In genomic region chr2:199997296-199997695, GRCh38 we compare ENCODE assay signal across 20 cellular contexts. TPM values are rescaled to one million over a fixed set of nuclear protein-coding genes. Genes with fewer than 3 reads are reported as not detected.
DNase-seq lines count a peak whose midpoint lies in the region; ATAC-seq, FAIRE-seq and TF ChIP-seq lines count a peak whose summit lies in the region.
"Had no signal": no experiment of that assay in that cellular context is flagged by ENCODE, and none has a peak within 500 bp of the region (broad histone marks: within the 10 kb centered on the region; RNA-seq: fewer than 3 reads in every experiment).

No MANE protein-coding gene starts in this region.

- H3K4me1 ChIP-seq in astrocyte (ENCODE audit: insufficient read depth, low read length) (no peaks in the 10 kb centered on the region), heart right ventricle (peaks cover 0 to 20% (median 3%) of the 10 kb centered on the region in 9 donors), psoas muscle (peaks cover 8% of the 10 kb centered on the region)

- no peaks in the 10 kb centered on the region for H3K4me1 Mint-ChIP-seq in astrocyte (ENCODE audit: low read depth, unreplicated experiment)
- H3K4me1 Mint-ChIP-seq: CD4-positive, CD25-positive, alpha-beta regulatory T cell; CD8-positive, alpha-beta memory T cell had no signal

- H4K20me1 ChIP-seq in astrocyte (ENCODE audit: insufficient read depth, low read length) = no peaks in the 10 kb centered on the region
- H4K20me1 ChIP-seq: BLaER1 treated with 17β-estradiol and CSF1 and Interleukin-3, amounts not matched to agents 10 nM and 100 nM had no signal

- H3K9me3 ChIP-seq in astrocyte (ENCODE audit: insufficient read depth, low read depth, low read length) (no peaks in the 10 kb centered on the region), heart right ventricle (peaks cover 0 to 4% (median 0%) of the 10 kb centered on the region in 11 donors), psoas muscle (no peaks in the 10 kb centered on the region)

- no peak overlapping the region for H3K4me2 ChIP-seq in astrocyte (ENCODE audit: low read length)

- TF ChIP-seq CTCF in astrocyte (IDR thresholded peaks at IDR 0.05; ENCODE audit: insufficient read depth, low read depth, low read length) (no peak), heart right ventricle (IDR thresholded peaks at IDR 0.05) (no peak), psoas muscle (IDR thresholded peaks at IDR 0.05) (no peak)

- no peaks in the 10 kb centered on the region for H3K36me3 ChIP-seq in astrocyte (ENCODE audit: insufficient read depth, low read length)
- H3K36me3 ChIP-seq in heart right ventricle = no peaks in the 10 kb centered on the region
- H3K36me3 ChIP-seq in psoas muscle (ENCODE audit: insufficient read depth in 1 of 2, low read depth in 1 of 2) = no peaks in the 10 kb centered on the region
- H3K36me3 ChIP-seq: BLaER1 treated with 17β-estradiol and CSF1 and Interleukin-3, amounts not matched to agents 10 nM and 100 nM had no signal

- H3K4me3 Mint-ChIP-seq in astrocyte (ENCODE audit: unreplicated experiment) = peak overlapping the region; percentile 12
- H3K4me3 Mint-ChIP-seq: CD4-positive, CD25-positive, alpha-beta regulatory T cell; CD8-positive, alpha-beta memory T cell had no signal

- H3K27me3 Mint-ChIP-seq in astrocyte (ENCODE audit: low read depth, unreplicated experiment) = peaks cover 4% of the 10 kb centered on the region
- H3K27me3 Mint-ChIP-seq: CD4-positive, CD25-positive, alpha-beta regulatory T cell had no signal

- WGBS in heart right ventricle, 2 donors = 52 to 73% methylated on average over 3 of the region's 3 CpGs
- whole genome bisulfite sequencing in psoas muscle, 3 donors = 25 to 38% (median 33%) methylated on average over 3 of the region's 3 CpGs

- H3K9ac ChIP-seq in astrocyte (ENCODE audit: low read length) = no peak overlapping the region
- H3K9ac ChIP-seq: BLaER1 treated with 17β-estradiol and CSF1 and Interleukin-3, amounts not matched to agents 10 nM and 100 nM; GM23248 had no signal

- FAIRE-seq in astrocyte (lab: Jason Lieb, UNC) = no peak
- FAIRE-seq: GM12892, GM18507 had no signal

- H3K27me3 ChIP-seq in astrocyte (ENCODE audit: insufficient read depth, low read length) = no peaks in the 10 kb centered on the region
- no peaks in the 10 kb centered on the region for H3K27me3 ChIP-seq in heart right ventricle
- no peaks in the 10 kb centered on the region for H3K27me3 ChIP-seq in psoas muscle (ENCODE audit: insufficient read depth in 3 of 3, low read length in 2 of 3)
- H3K27me3 ChIP-seq: BLaER1 treated with 17β-estradiol and CSF1 and Interleukin-3, amounts not matched to agents 10 nM and 100 nM had no signal

- intact Hi-C loops in Right ventricle myocardium inferior (cut with DNase I) = no loop called here
- intact Hi-C loops in cardiac septum (cut with DNase I) = no loop called here
- intact Hi-C loops in heart right ventricle (cut with DNase I) = no loop called here
- intact Hi-C loops in psoas muscle (cut with DNase I) = no loop called here

- no peak for DNase-seq in Right ventricle myocardium inferior (ENCODE audit: missing footprints)
- no peak for DNase-seq in cardiac septum (ENCODE audit: low spot score)
- DNase-seq in astrocyte (ENCODE audit: low read depth) = no peak
- no peak for DNase-seq in heart right ventricle
- no peak for DNase-seq in psoas muscle
- DNase-seq in stimulated activated CD4-positive, alpha-beta T cell treated with anti-CD3 and anti-CD28 coated beads, Interleukin-4, amount 100 ng/mL, for 24 hours = no peak
- DNase-seq in NCI-H2196 (lab: John Stamatoyannopoulos, UW; ENCODE audit: unreplicated experiment) = no peak
- DNase-seq in MV-4-11 (lab: John Stamatoyannopoulos, UW) = no peak
- DNase-seq: CD4-positive, CD25-positive, alpha-beta regulatory T cell; CD8-positive, alpha-beta memory T cell; COR-L47; DMS 273 treated with DMSO at 0.1 percent for 48 hours; DMS53; GDM1; GM23248; HCEC 1CT had no signal

- H3K4me3 ChIP-seq in astrocyte (ENCODE audit: insufficient read depth, low read depth, low read length) (no peak overlapping the region), heart right ventricle (no peak overlapping the region), psoas muscle (no peak overlapping the region)
- H3K4me3 ChIP-seq: BLaER1 treated with 17β-estradiol and CSF1 and Interleukin-3, amounts not matched to agents 10 nM and 100 nM; GM23248 had no signal

- no peaks in the 10 kb centered on the region for H3K79me2 ChIP-seq in astrocyte (ENCODE audit: insufficient read depth, low read length)

- H2AFZ ChIP-seq in astrocyte (ENCODE audit: low read depth, low read length) = no peak overlapping the region
- H2AFZ ChIP-seq: GM23248 had no signal

- H3K27ac ChIP-seq in astrocyte (ENCODE audit: low read depth, low read length) (no peak overlapping the region), heart right ventricle (peak overlapping the region in 1 of 10 donors; percentile 1), psoas muscle (peak overlapping the region; percentile 55)
- H3K27ac ChIP-seq: 22Rv1; BLaER1 treated with 17β-estradiol and CSF1 and Interleukin-3, amounts not matched to agents 10 nM and 100 nM; GM23248 had no signal

- no peak overlapping the region for H3K27ac Mint-ChIP-seq in astrocyte (ENCODE audit: unreplicated experiment)
- H3K27ac Mint-ChIP-seq: CD4-positive, CD25-positive, alpha-beta regulatory T cell had no signal

- ATAC-seq in Right ventricle myocardium inferior = peak; percentile 45
- peak in 6 of 8 donors; percentile 32 to 88 (median 68) for ATAC-seq in heart right ventricle
- ATAC-seq in psoas muscle = peak; percentile 51 to 94 (median 92)

- H3K36me3 Mint-ChIP-seq in astrocyte (ENCODE audit: low read depth, unreplicated experiment) = no peaks in the 10 kb centered on the region
- H3K36me3 Mint-ChIP-seq: CD4-positive, CD25-positive, alpha-beta regulatory T cell; CD8-positive, alpha-beta memory T cell had no signal

- no peaks in the 10 kb centered on the region for H3K9me3 Mint-ChIP-seq in astrocyte (ENCODE audit: unreplicated experiment)
- H3K9me3 Mint-ChIP-seq: CD4-positive, CD25-positive, alpha-beta regulatory T cell; CD8-positive, alpha-beta memory T cell had no signal

RNA-seq across cellular contexts. Expression of gene MAIP1, which starts 41.9 kb away (rescaled TPM):
- total RNA-seq in Right ventricle myocardium inferior = 24.9 TPM
- total RNA-seq in cardiac septum = 20.6 TPM
- total RNA-seq in astrocyte = 21.7 and 24.4 TPM in 2 replicates
- 10 to 100 TPM; 19.4 to 31.0 (median 27.0) TPM for total RNA-seq in heart right ventricle
- 10 to 100 TPM in 1 of 2 donors, 1 to 10 TPM in 1; 3.7 to 23.1 TPM for polyA plus RNA-seq in heart right ventricle
- total RNA-seq in psoas muscle = 10 to 100 TPM; 18.2 to 32.8 (median 21.8) TPM
- 10 to 100 TPM; 27.7 to 52.3 (median 35.6) TPM for polyA plus RNA-seq in psoas muscle

RNA-seq across cellular contexts. Expression of gene TYW5, which starts 42.0 kb away (rescaled TPM):
- total RNA-seq in Right ventricle myocardium inferior (2.7 TPM), cardiac septum (3.1 TPM), astrocyte (9.0 and 9.2 TPM in 2 replicates), heart right ventricle (1 to 10 TPM; 1.9 to 3.5 (median 2.8) TPM), psoas muscle (1 to 10 TPM; 2.8 to 4.5 (median 3.2) TPM)
- polyA plus RNA-seq in heart right ventricle (1 to 10 TPM; 2.4 to 2.5 TPM), psoas muscle (1 to 10 TPM; 2.3 to 6.0 (median 4.4) TPM)
